Comparison of ENCODE assay signal across 23 cellular contexts in genomic region chr12:110658242-110658641, GRCh38. TPM values are rescaled to one million over a fixed set of nuclear protein-coding genes. Genes with fewer than 3 reads are reported as not detected.
DNase-seq lines count a peak whose midpoint lies in the region; ATAC-seq, FAIRE-seq and TF ChIP-seq lines count a peak whose summit lies in the region.
"Had no signal": no experiment of that assay in that cellular context is flagged by ENCODE, and none has a peak within 500 bp of the region (broad histone marks: within the 10 kb centered on the region; RNA-seq: fewer than 3 reads in every experiment).

No MANE protein-coding gene starts in this region.

- TF ChIP-seq CTCF in SU-DHL-6 (IDR thresholded peaks at IDR 0.05; ENCODE audit: insufficient read depth, low read length, poor library complexity, severe bottlenecking) (no peak), dorsolateral prefrontal cortex (IDR thresholded peaks at IDR 0.05 in 54 of 56, conservative IDR thresholded peaks at IDR 0.05 in 2 of 56; ENCODE audit: low read depth in 1 of 56, partially characterized antibody in 56 of 56) (no peak), left lung (IDR thresholded peaks at IDR 0.05) (no peak), foreskin fibroblast (IDR thresholded peaks at IDR 0.05; ENCODE audit: low read depth, low read length) (no peak)

- peaks cover 8% of the 10 kb centered on the region for H3K36me3 ChIP-seq in SU-DHL-6 (ENCODE audit: low read length)
- H3K36me3 ChIP-seq in neuronal stem cell (replicated peaks in 1 of 2; ENCODE audit: control insufficient read depth in 2 of 2, insufficient read depth in 2 of 2, low read length in 2 of 2) = peaks cover 0 to 5% of the 10 kb centered on the region in 2 donors
- H3K36me3 ChIP-seq in left lung = peaks cover 0 to 24% of the 10 kb centered on the region in 2 donors
- H3K36me3 ChIP-seq: cardiac muscle cell, pancreas, right atrium auricular region, SJSA1, transverse colon had no signal

- H3K9me2 ChIP-seq in SU-DHL-6 (replicated peaks; ENCODE audit: insufficient read depth, low read length) = no peaks in the 10 kb centered on the region

- H2BK5ac ChIP-seq in neuronal stem cell (ENCODE audit: low read length) = no peak overlapping the region

- H2BK120ac ChIP-seq in neuronal stem cell (ENCODE audit: low read depth, low read length) = no peak overlapping the region

- H3K79me2 ChIP-seq in SU-DHL-6 (ENCODE audit: insufficient read depth, low read length) = peaks cover 51% of the 10 kb centered on the region

- whole genome bisulfite sequencing in neuronal stem cell (ENCODE audit: extremely low coverage in 2 of 2, insufficient read length in 2 of 2, insufficient replicate concordance in 1 of 2), 2 donors = no CpG with 5 or more reads among the region's 9 CpGs

- no peak overlapping the region for H2BK12ac ChIP-seq in neuronal stem cell (ENCODE audit: low read length)

- no peak overlapping the region for H3K4ac ChIP-seq in neuronal stem cell (ENCODE audit: low read length)

- H2BK15ac ChIP-seq in neuronal stem cell (ENCODE audit: low read length) = no peak overlapping the region

- H3K9me3 ChIP-seq in SU-DHL-6 (ENCODE audit: insufficient read depth, low read length) (no peaks in the 10 kb centered on the region), neuronal stem cell (replicated peaks in 1 of 2; ENCODE audit: control insufficient read depth in 2 of 2, insufficient read depth in 1 of 2, low read depth in 1 of 2, low read length in 2 of 2) (no peaks in the 10 kb centered on the region), left lung (no peaks in the 10 kb centered on the region)
- H3K9me3 ChIP-seq: heart left ventricle, pancreas, right atrium auricular region, SJSA1, transverse colon had no signal

- peak overlapping the region; percentile 89 for H3K9ac ChIP-seq in SU-DHL-6 (ENCODE audit: low read length)
- peak overlapping the region; percentile 7 for H3K9ac ChIP-seq in neuronal stem cell (ENCODE audit: low read depth, low read length, poor library complexity)
- H3K9ac ChIP-seq: KMS-11 had no signal

- intact Hi-C loops in dorsolateral prefrontal cortex (cut with DNase I) = no loop called here
- intact Hi-C loops in left lung (cut with DNase I) = no loop called here

- no peaks in the 10 kb centered on the region for H3K79me1 ChIP-seq in neuronal stem cell (ENCODE audit: low read depth, low read length)

- peak; percentile 51 for FAIRE-seq in GM12891 (lab: Jason Lieb, UNC)
- FAIRE-seq: G401.6, H1, pancreas, RCC 7860 had no signal

- no peak overlapping the region for H3K23ac ChIP-seq in neuronal stem cell (ENCODE audit: low read depth, low read length, poor library complexity)

- no peak overlapping the region for H2AK5ac ChIP-seq in neuronal stem cell (ENCODE audit: low read depth, low read length)

- no peak for DNase-seq in GM12891 (ENCODE audit: insufficient read length, low spot score)
- no peak for DNase-seq in dorsolateral prefrontal cortex
- no peak for DNase-seq in neuronal stem cell (ENCODE audit: low spot score)
- no peak for DNase-seq in SW480 (ENCODE audit: low spot score)
- DNase-seq in left lung = no peak
- no peak for DNase-seq in foreskin fibroblast
- DNase-seq in A172 (ENCODE audit: low spot score) = no peak
- DNase-seq: activated naive CD4-positive, alpha-beta T cell treated with anti-CD3 and anti-CD28 coated beads, Interleukin-2, amount 10 ng/mL, durations not matched to agents 7 days and 5 days; DMS53; heart left ventricle; NCI-H1436 treated with DMSO at 0.1 percent for 48 hours; NCI-H510A; pancreas; stimulated activated CD4-positive, alpha-beta T cell treated with anti-CD3 and anti-CD28 coated beads, Interleukin-4, amount 100 ng/mL, for 1 hour; transverse colon had no signal

- H2AFZ ChIP-seq in SU-DHL-6 (ENCODE audit: low read depth, low read length, severe bottlenecking) (no peak overlapping the region), neuronal stem cell (ENCODE audit: low read length) (no peak overlapping the region)

- H3K27ac ChIP-seq in SU-DHL-6 (ENCODE audit: low read depth, low read length) (peak overlapping the region; percentile 94), dorsolateral prefrontal cortex (peak overlapping the region in 37 of 59 donors; percentile 5 to 79 (median 44)), neuronal stem cell (replicated peaks; ENCODE audit: low read length) (no peak overlapping the region), left lung (no peak overlapping the region)
- H3K27ac ChIP-seq: cardiac muscle cell, heart left ventricle, KMS-11, pancreas, right atrium auricular region, SJSA1, transverse colon had no signal

- H4K8ac ChIP-seq in neuronal stem cell (ENCODE audit: low read depth, low read length) = no peak overlapping the region

- no peak overlapping the region for H3K14ac ChIP-seq in neuronal stem cell (ENCODE audit: low read length)

- H3K4me2 ChIP-seq in SU-DHL-6 (ENCODE audit: low read depth, low read length, poor library complexity, severe bottlenecking) (peak overlapping the region; percentile 82), neuronal stem cell (ENCODE audit: insufficient read depth, low read length, poor library complexity, severe bottlenecking) (no peak overlapping the region)
- H3K4me2 ChIP-seq: KMS-11 had no signal

- H3F3A ChIP-seq in SU-DHL-6 (ENCODE audit: insufficient read depth) = peaks cover 21% of the 10 kb centered on the region

- TF ChIP-seq POLR2A in GM12891 (IDR thresholded peaks at IDR 0.05; ENCODE audit: low read depth, low read length) = no peak

- no peak overlapping the region for H4K91ac ChIP-seq in neuronal stem cell (ENCODE audit: low read depth, low read length, poor library complexity)

- H3K27me3 ChIP-seq in SU-DHL-6 (ENCODE audit: low read length) (no peaks in the 10 kb centered on the region), dorsolateral prefrontal cortex (no peaks in the 10 kb centered on the region), neuronal stem cell (ENCODE audit: control insufficient read depth in 3 of 3, insufficient read depth in 3 of 3, low read depth in 1 of 3, low read length in 3 of 3) (no peaks in the 10 kb centered on the region), left lung (no peaks in the 10 kb centered on the region)
- H3K27me3 ChIP-seq: cardiac muscle cell, heart left ventricle, pancreas, right atrium auricular region, SJSA1, transverse colon had no signal

- ATAC-seq in left lung = no peak
- ATAC-seq: heart left ventricle, pancreas had no signal

- H3K4me3 ChIP-seq in SU-DHL-6 (ENCODE audit: insufficient read depth, low read length, poor library complexity, severe bottlenecking) = no peak overlapping the region
- H3K4me3 ChIP-seq in dorsolateral prefrontal cortex = no peak overlapping the region
- no peak overlapping the region for H3K4me3 ChIP-seq in neuronal stem cell (ENCODE audit: low read length in 2 of 2)
- no peak overlapping the region for H3K4me3 ChIP-seq in left lung
- no peak overlapping the region for H3K4me3 ChIP-seq in foreskin fibroblast (ENCODE audit: low read depth in 1 of 2, low read length in 2 of 2)
- H3K4me3 ChIP-seq: cardiac muscle cell, heart left ventricle, pancreas, right atrium auricular region, SJSA1, transverse colon had no signal

- H3K4me1 ChIP-seq in neuronal stem cell (ENCODE audit: control insufficient read depth in 2 of 2, insufficient read depth in 1 of 2, low read depth in 1 of 2, low read length in 2 of 2) (peaks cover 0 to 2% of the 10 kb centered on the region in 2 donors), left lung (no peaks in the 10 kb centered on the region)
- H3K4me1 ChIP-seq: pancreas, SJSA1, transverse colon had no signal

- no peaks in the 10 kb centered on the region for H4K20me1 ChIP-seq in SU-DHL-6 (ENCODE audit: low read depth, low read length)

- no peak overlapping the region for H3K18ac ChIP-seq in neuronal stem cell (ENCODE audit: low read length)

TF ChIP-seq in GM12891, 5 proteins besides CTCF, POLR2A, EP300 and RAD21:
- no peak for TF ChIP-seq TAF1 (IDR thresholded peaks at IDR 0.05; ENCODE audit: low read depth, low read length)
- no peak for TF ChIP-seq SPI1 (IDR thresholded peaks at IDR 0.05; ENCODE audit: low read depth, low read length)
TF ChIP-seq in GM12891: peak in this region for 0.

RNA-seq across cellular contexts. Expression of gene HVCN1, which starts 30.7 kb away (rescaled TPM):
- 83.4 TPM for polyA plus RNA-seq in GM12891 (2012; ENCODE audit: low read depth, missing spikeins)
- total RNA-seq in dorsolateral prefrontal cortex = 10 to 100 TPM in 66 of 120 experiments, 1 to 10 TPM in 54; 3.9 to 31.3 (median 10.4) TPM
- polyA plus RNA-seq in neuronal stem cell (2013, experiment 1 of 2) = 11.0 TPM
- 11.1 TPM for polyA plus RNA-seq in neuronal stem cell (2013, experiment 2 of 2)
- total RNA-seq in left lung = 10 to 100 TPM; 10.7 to 12.4 TPM
- total RNA-seq in A172 (2014; rRNA removed; shearing (Covaris generic)) = 0.14 and 0.95 TPM in 2 replicates
- total RNA-seq: SJSA1 had no signal

RNA-seq across cellular contexts. Expression of gene TCTN1, which starts 44.3 kb away (rescaled TPM):
- 22.4 TPM for polyA plus RNA-seq in GM12891 (2012; ENCODE audit: low read depth, missing spikeins)
- total RNA-seq in dorsolateral prefrontal cortex (10 to 100 TPM; 26.4 to 77.4 (median 40.6) TPM), left lung (10 to 100 TPM; 34.1 to 44.5 TPM)
- 71.4 TPM for polyA plus RNA-seq in neuronal stem cell (2013, experiment 1 of 2)
- polyA plus RNA-seq in neuronal stem cell (2013, experiment 2 of 2) = 67.0 TPM
- total RNA-seq in A172 (2014; rRNA removed; shearing (Covaris generic)) = 48.9 and 94.0 TPM in 2 replicates

Comparison
In these comparisons a context has a peak if more than half of its experiments do, and no peak if none do; other contexts are left out.
1. H3K27ac ChIP-seq: peak in SU-DHL-6 (single experiment) and dorsolateral prefrontal cortex (37 of 59); none in neuronal stem cell (single experiment) and left lung (0 of 2).